In the genomic region with DNA sequence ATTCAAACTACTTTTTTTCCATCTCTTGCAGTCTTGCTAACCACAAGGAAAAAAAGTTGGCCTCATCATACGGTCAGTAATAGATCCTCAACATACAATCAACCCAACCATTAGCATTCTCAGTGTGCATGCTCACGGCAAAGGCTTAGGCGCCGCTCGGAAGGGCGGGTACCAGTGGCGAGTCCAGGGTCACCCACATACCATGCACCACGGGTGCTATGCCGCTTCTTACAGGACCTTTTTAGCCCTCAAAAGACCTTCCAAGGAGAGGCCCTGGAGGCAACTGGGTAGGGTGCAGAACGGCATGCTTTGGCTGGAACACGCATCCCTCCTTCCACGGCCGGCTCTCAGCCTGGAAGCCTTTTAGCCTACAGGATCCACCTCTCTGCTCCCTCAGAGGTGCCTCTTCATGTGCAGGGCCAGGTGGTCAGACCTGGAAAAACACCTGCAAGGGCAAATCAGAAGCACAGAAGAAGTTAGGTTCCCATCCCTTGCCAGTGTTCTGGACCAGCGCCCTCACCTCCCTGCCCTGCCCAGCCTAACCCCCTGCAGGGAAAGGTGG, we compare ENCODE assay signal across 9 cellular contexts. TPM values are rescaled to one million over a fixed set of nuclear protein-coding genes. Genes with fewer than 3 reads are reported as not detected.
DNase-seq lines count a peak whose midpoint lies in the region; ATAC-seq and TF ChIP-seq lines count a peak whose summit lies in the region.
"Had no signal": no experiment of that assay in that cellular context is flagged by ENCODE, and none has a peak within 500 bp of the region (broad histone marks: within the 10 kb centered on the region; RNA-seq: fewer than 3 reads in every experiment).

No MANE protein-coding gene starts in this region.

- no peak overlapping the region for H2AFZ ChIP-seq in mammary epithelial cell (ENCODE audit: low read depth, low read length)
- no peak overlapping the region for H2AFZ ChIP-seq in OCI-LY7 (ENCODE audit: low read length)

- no peak for TF ChIP-seq POLR2A in right lobe of liver (IDR thresholded peaks at IDR 0.05)

- H3K36me3 Mint-ChIP-seq in activated naive CD4-positive, alpha-beta T cell treated with anti-CD3 and anti-CD28 coated beads, Interleukin-2, amount 50 U/mL, for 24 hours = peaks cover 58% of the 10 kb centered on the region
- H3K36me3 Mint-ChIP-seq in type B pancreatic cell = peaks cover 84% of the 10 kb centered on the region

- intact Hi-C loops in mammary epithelial cell (cut with micrococcal nuclease) (loop anchor here (5.0 to 10.0 kb wide), 2 partner anchors 382 to 454 kb away; no protein-coding TSS in a partner anchor), right lobe of liver (cut with DNase I) (no loop called here), OCI-LY7 (cut with micrococcal nuclease; ENCODE audit: unreplicated experiment) (no loop called here)

- in situ Hi-C loops in mammary epithelial cell (cut with MboI; ENCODE audit: low sequenced_read_pairs in 2 of 2) = loop anchor here (10.0 to 25.0 kb wide), 2 partner anchors 584 to 883 kb away; no protein-coding TSS in a partner anchor

- TF ChIP-seq CTCF in mammary epithelial cell (conservative IDR thresholded peaks at IDR 0.05 in 1 of 2, IDR thresholded peaks at IDR 0.05 in 1 of 2; ENCODE audit: extremely low read depth in 1 of 2, insufficient read depth in 1 of 2, low read depth in 1 of 2, low read length in 2 of 2) (no peak), right lobe of liver (IDR thresholded peaks at IDR 0.05) (no peak), type B pancreatic cell (conservative IDR thresholded peaks at IDR 0.05) (no peak), OCI-LY7 (conservative IDR thresholded peaks at IDR 0.05; ENCODE audit: low read length) (no peak)

- H3K4me2 ChIP-seq in mammary epithelial cell (ENCODE audit: insufficient read depth, low read depth, low read length) (peak overlapping the region; percentile 91), OCI-LY7 (ENCODE audit: low read length) (no peak overlapping the region)

- peak overlapping the region; percentile 63 for H3K4me3 Mint-ChIP-seq in activated naive CD4-positive, alpha-beta T cell treated with anti-CD3 and anti-CD28 coated beads, Interleukin-2, amount 50 U/mL, for 24 hours
- H3K4me3 Mint-ChIP-seq in type B pancreatic cell = peak overlapping the region; percentile 96

- WGBS in mammary epithelial cell (ENCODE audit: low coverage, missing lambda C conversion rate) = 51% methylated on average over 9 of the region's 14 CpGs
- 86% methylated on average over 10 of the region's 14 CpGs for WGBS in right lobe of liver (ENCODE audit: insufficient coverage, low coverage, low lambda C conversion rate, missing lambda C conversion rate)

- H3K4me3 ChIP-seq in mammary epithelial cell (replicated peaks in 1 of 3; ENCODE audit: insufficient read depth in 1 of 3, low read depth in 2 of 3, low read length in 3 of 3) = peak overlapping the region; percentile 78 to 96 (median 93)
- H3K4me3 ChIP-seq in right lobe of liver = no peak overlapping the region
- H3K4me3 ChIP-seq in OCI-LY7 (ENCODE audit: low read depth, low read length, poor library complexity, severe bottlenecking) = no peak overlapping the region

- peak overlapping the region; percentile 93 for H3K27ac Mint-ChIP-seq in activated naive CD4-positive, alpha-beta T cell treated with anti-CD3 and anti-CD28 coated beads, Interleukin-2, amount 50 U/mL, for 24 hours
- peak overlapping the region; percentile 99 for H3K27ac Mint-ChIP-seq in type B pancreatic cell

- no peaks in the 10 kb centered on the region for H3K9me3 Mint-ChIP-seq in activated naive CD4-positive, alpha-beta T cell treated with anti-CD3 and anti-CD28 coated beads, Interleukin-2, amount 50 U/mL, for 24 hours
- no peaks in the 10 kb centered on the region for H3K9me3 Mint-ChIP-seq in type B pancreatic cell

- H3K9me3 ChIP-seq in mammary epithelial cell (replicated peaks; ENCODE audit: insufficient read depth, low read length) = no peaks in the 10 kb centered on the region
- H3K9me3 ChIP-seq in right lobe of liver = no peaks in the 10 kb centered on the region
- H3K9me3 ChIP-seq in OCI-LY7 (ENCODE audit: low read length) = no peaks in the 10 kb centered on the region

- POLR2A ChIA-PET in OCI-LY7 (lab: Charles Lee) = interaction anchor here (0.7 to 1.5 kb wide), 4 partner anchors 14 to 531 kb away, joined by 3 to 7 read pairs (median 3); no protein-coding TSS in a partner anchor

- H3K4me1 ChIP-seq in mammary epithelial cell (ENCODE audit: insufficient read depth, low read length) = peaks cover 49% of the 10 kb centered on the region
- peaks cover 0 to 24% (median 5%) of the 10 kb centered on the region in 4 donors for H3K4me1 ChIP-seq in right lobe of liver
- H3K4me1 ChIP-seq in OCI-LY7 (ENCODE audit: insufficient read depth, low read length, poor library complexity, severe bottlenecking) = peaks cover 17% of the 10 kb centered on the region

- H3K9ac ChIP-seq in mammary epithelial cell (ENCODE audit: insufficient read depth, low read length) = peak overlapping the region; percentile 100

- H3K36me3 ChIP-seq in mammary epithelial cell (ENCODE audit: insufficient read depth, low read length) (peaks cover 28% of the 10 kb centered on the region), right lobe of liver (peaks cover 14 to 66% (median 46%) of the 10 kb centered on the region in 4 donors), OCI-LY7 (ENCODE audit: insufficient read depth, low read length) (peaks cover 98% of the 10 kb centered on the region)

- BruUV-seq in mammary epithelial cell (replicated peaks; lab: Mats Ljungman, UMichigan) (no TSS peak), OCI-LY7 (replicated peaks; lab: Mats Ljungman, UMichigan) (no TSS peak)

- H4K20me1 ChIP-seq in mammary epithelial cell (ENCODE audit: insufficient read depth, low read length) (no peaks in the 10 kb centered on the region), OCI-LY7 (ENCODE audit: insufficient read depth, low read length) (peaks cover 53% of the 10 kb centered on the region)

- H3K27ac ChIP-seq in mammary epithelial cell (ENCODE audit: insufficient read depth, low read depth, low read length) (peak overlapping the region; percentile 97), right lobe of liver (peak overlapping the region in 2 of 3 donors; percentile 100), OCI-LY7 (ENCODE audit: low read depth, low read length, poor library complexity, severe bottlenecking) (no peak overlapping the region)

- H3K4me1 Mint-ChIP-seq in activated naive CD4-positive, alpha-beta T cell treated with anti-CD3 and anti-CD28 coated beads, Interleukin-2, amount 50 U/mL, for 24 hours = peaks cover 77% of the 10 kb centered on the region
- H3K4me1 Mint-ChIP-seq in type B pancreatic cell (ENCODE audit: unreplicated experiment) = peaks cover 52% of the 10 kb centered on the region

- DNase-seq in activated naive CD4-positive, alpha-beta T cell treated with Interleukin-2 at 50 U/mL for 16 hours = no peak
- DNase-seq in mammary epithelial cell (peak; percentile 63), right lobe of liver (no peak), type B pancreatic cell (ENCODE audit: extremely low spot score, unreplicated experiment) (no peak), activated gamma-delta T cell (lab: John Stamatoyannopoulos, UW) (no peak), iPS-NIHi7 (ENCODE audit: extremely low spot score) (no peak), OCI-LY7 (ENCODE audit: low spot score) (no peak)
- DNase-seq: NCI-H526 treated with DMSO at 0.1 percent for 48 hours had no signal

- CTCF ChIA-PET in mammary epithelial cell (lab: Charles Lee; ENCODE audit: low non-redundant PET) (interaction anchor here (0.6 kb wide), 1 partner anchor 988 kb away, joined by 3 read pairs; no protein-coding TSS in a partner anchor), OCI-LY7 (lab: Charles Lee; ENCODE audit: unreplicated experiment) (no interaction called here)

- no peaks in the 10 kb centered on the region for H3K27me3 Mint-ChIP-seq in activated naive CD4-positive, alpha-beta T cell treated with anti-CD3 and anti-CD28 coated beads, Interleukin-2, amount 50 U/mL, for 24 hours
- H3K27me3 Mint-ChIP-seq in type B pancreatic cell = peaks cover 11% of the 10 kb centered on the region

- no peaks in the 10 kb centered on the region for H3K9me2 ChIP-seq in OCI-LY7 (ENCODE audit: insufficient read depth, low read length)

- H3K27me3 ChIP-seq in mammary epithelial cell (ENCODE audit: insufficient read depth, low read length) = no peaks in the 10 kb centered on the region
- H3K27me3 ChIP-seq in right lobe of liver = no peaks in the 10 kb centered on the region

- peaks cover 64% of the 10 kb centered on the region for H3K79me2 ChIP-seq in mammary epithelial cell (ENCODE audit: insufficient read depth, low read length)
- peaks cover 65% of the 10 kb centered on the region for H3K79me2 ChIP-seq in OCI-LY7 (ENCODE audit: insufficient read depth, low read depth, low read length)

- no peak for ATAC-seq in right lobe of liver

- dilution Hi-C loops in mammary epithelial cell (cut with HindIII; ENCODE audit: low sequenced_read_pairs) = no loop called here

RNA-seq across cellular contexts. Expression of a gene that starts 5.8 kb away (rescaled TPM):
- total RNA-seq in mammary epithelial cell (100 to 1,000 TPM in 1 of 2 donors, 10 to 100 TPM in 1; 95.4 to 268 TPM), right lobe of liver (10 to 100 TPM; 25.2 to 86.4 (median 75.2) TPM), type B pancreatic cell (ENCODE audit: low replicate concordance) (117 and 269 TPM in 2 replicates), OCI-LY7 (2022) (43.0 and 54.0 TPM in 2 replicates)
- polyA plus RNA-seq in mammary epithelial cell = 125 TPM
- 330 TPM for polyA minus RNA-seq in mammary epithelial cell
- total RNA-seq in OCI-LY7 (2014; rRNA removed; shearing (Covaris generic)) = 19.2 and 24.0 TPM in 2 replicates

Comparison
In these comparisons a context has a peak if more than half of its experiments do, and no peak if none do; other contexts are left out.
1. H3K4me3 ChIP-seq: peak in mammary epithelial cell (3 of 3); none in right lobe of liver (0 of 3) and OCI-LY7 (single experiment).